In genomic region chr13:24680921-24681585, GRCh38 we compare ENCODE assay signal across 12 cellular contexts. TPM values are rescaled to one million over a fixed set of nuclear protein-coding genes. Genes with fewer than 3 reads are reported as not detected.
DNase-seq lines count a peak whose midpoint lies in the region; ATAC-seq and TF ChIP-seq lines count a peak whose summit lies in the region.
"Had no signal": no experiment of that assay in that cellular context is flagged by ENCODE, and none has a peak within 500 bp of the region (broad histone marks: within the 10 kb centered on the region; RNA-seq: fewer than 3 reads in every experiment).

No MANE protein-coding gene starts in this region.

- intact Hi-C loops in CD4-positive, alpha-beta T cell (cut with DNase I, micrococcal nuclease) = no loop called here
- intact Hi-C loops in IMR-90 (cut with micrococcal nuclease) = no loop called here
- intact Hi-C loops in CD14-positive monocyte (cut with micrococcal nuclease) = loop anchor here in 1 of 2 donors (10.0 kb wide), 1 partner anchor 294 kb away; no protein-coding TSS in a partner anchor

- no peaks in the 10 kb centered on the region for H3K79me1 ChIP-seq in IMR-90 (ENCODE audit: low read depth in 1 of 2, low read length in 2 of 2)

- no peaks in the 10 kb centered on the region for H4K20me1 ChIP-seq in IMR-90 (ENCODE audit: insufficient read depth, low read length)

- no peak for ATAC-seq in CD4-positive, alpha-beta T cell (ENCODE audit: poor library complexity)
- no peak for ATAC-seq in IMR-90 (ENCODE audit: low read depth)
- no peak for ATAC-seq in stimulated activated naive B cell treated with anti-CD40 and anti-IgM and Interleukin-4, amounts not matched to agents 10 μg/mL and 1 μg/mL and 100 μg/mL, for 72 hours (replicated peaks)
- ATAC-seq: activated naive CD8-positive, alpha-beta T cell treated with anti-CD3 and anti-CD28 coated beads, Interleukin-2, amount 50 U/mL, for 24 hours had no signal

- CTCF ChIA-PET in CD4-positive, alpha-beta T cell (lab: Charles Lee) = interaction anchor here (2.8 kb wide), 1 partner anchor 13 kb away, joined by 7 read pairs; no protein-coding TSS in a partner anchor
- CTCF ChIA-PET in IMR-90 (lab: Yijun Ruan, JAX) = interaction anchor here (0.5 kb wide), 1 partner anchor 23 kb away, joined by 3 read pairs; no protein-coding TSS in a partner anchor

- no peak overlapping the region for H2BK120ac ChIP-seq in IMR-90 (ENCODE audit: low read depth, low read length)

- H3K9ac ChIP-seq in IMR-90 (ENCODE audit: low read depth, low read length) = no peak overlapping the region
- H3K9ac ChIP-seq in parathyroid adenoma = no peak overlapping the region

- TF ChIP-seq POLR2A in IMR-90 (IDR thresholded peaks at IDR 0.05; ENCODE audit: low read depth, low read length) = no peak

- peaks cover 40% of the 10 kb centered on the region for H3K27me3 Mint-ChIP-seq in CD4-positive, alpha-beta T cell
- peaks cover 43 to 74% of the 10 kb centered on the region in 2 donors for H3K27me3 Mint-ChIP-seq in stimulated activated naive B cell treated with anti-CD40 and anti-IgM and Interleukin-4, amounts not matched to agents 10 μg/mL and 1 μg/mL and 100 μg/mL, for 72 hours
- H3K27me3 Mint-ChIP-seq in CD14-positive monocyte (ENCODE audit: low read depth in 3 of 3) = peaks cover 38 to 60% (median 42%) of the 10 kb centered on the region in 3 donors

- H3K27ac Mint-ChIP-seq in CD4-positive, alpha-beta T cell = no peak overlapping the region
- H3K27ac Mint-ChIP-seq in stimulated activated naive B cell treated with anti-CD40 and anti-IgM and Interleukin-4, amounts not matched to agents 10 μg/mL and 1 μg/mL and 100 μg/mL, for 72 hours = no peak overlapping the region
- H3K27ac Mint-ChIP-seq in CD14-positive monocyte = no peak overlapping the region
- H3K27ac Mint-ChIP-seq: activated naive CD8-positive, alpha-beta T cell treated with anti-CD3 and anti-CD28 coated beads, Interleukin-2, amount 50 U/mL, for 24 hours had no signal

- H2AK9ac ChIP-seq in IMR-90 (replicated peaks; ENCODE audit: low read depth, low read length, poor library complexity) = no peak overlapping the region

- no peak overlapping the region for H2BK15ac ChIP-seq in IMR-90 (ENCODE audit: low read depth, low read length)

- no peak overlapping the region for H4K91ac ChIP-seq in IMR-90 (ENCODE audit: insufficient read depth, low read depth, low read length)

- H3K4me3 ChIP-seq in IMR-90 (ENCODE audit: insufficient read depth, low read depth, low read length) (no peak overlapping the region), esophagus (ENCODE audit: low read depth in 1 of 2, low read length in 2 of 2) (peak overlapping the region; percentile 36 to 59), parathyroid adenoma (ENCODE audit: low read depth, low read length) (peak overlapping the region; percentile 53)

- no peak overlapping the region for H2BK5ac ChIP-seq in IMR-90 (ENCODE audit: low read depth, low read length, poor library complexity, severe bottlenecking)

- TF ChIP-seq RAD21 in IMR-90 (IDR thresholded peaks at IDR 0.05; ENCODE audit: low read length) = no peak

- in situ Hi-C loops in IMR-90 (cut with MboI; ENCODE audit: low sequenced_read_pairs) = no loop called here

- H3K36me3 Mint-ChIP-seq in CD4-positive, alpha-beta T cell (ENCODE audit: low read depth) = no peaks in the 10 kb centered on the region
- no peaks in the 10 kb centered on the region for H3K36me3 Mint-ChIP-seq in stimulated activated naive B cell treated with anti-CD40 and anti-IgM and Interleukin-4, amounts not matched to agents 10 μg/mL and 1 μg/mL and 100 μg/mL, for 72 hours
- H3K36me3 Mint-ChIP-seq in CD14-positive monocyte = no peaks in the 10 kb centered on the region

- no peaks in the 10 kb centered on the region; the same call in 1 of the 2 replicates for H3K9me1 ChIP-seq in IMR-90 (ENCODE audit: insufficient read depth, low read length)

- no peak overlapping the region for H4K8ac ChIP-seq in IMR-90 (ENCODE audit: low read depth in 2 of 2, low read length in 2 of 2)

- POLR2A ChIA-PET in CD4-positive, alpha-beta T cell (lab: Charles Lee) = interaction anchor here (0.6 to 0.9 kb wide), 2 partner anchors 28 to 76 kb away, joined by 3 read pairs; no protein-coding TSS in a partner anchor
- POLR2A ChIA-PET in IMR-90 (lab: Charles Lee; ENCODE audit: unreplicated experiment) = no interaction called here

- no peaks in the 10 kb centered on the region for H3K79me2 ChIP-seq in parathyroid adenoma

- H2AFZ ChIP-seq in IMR-90 (replicated peaks; ENCODE audit: low read length, poor library complexity) = peak overlapping the region; percentile 51
- peak overlapping the region; percentile 76 for H2AFZ ChIP-seq in parathyroid adenoma

- peak overlapping the region; percentile 65 for H3K4me3 Mint-ChIP-seq in CD4-positive, alpha-beta T cell
- H3K4me3 Mint-ChIP-seq in stimulated activated naive B cell treated with anti-CD40 and anti-IgM and Interleukin-4, amounts not matched to agents 10 μg/mL and 1 μg/mL and 100 μg/mL, for 72 hours = no peak overlapping the region
- H3K4me3 Mint-ChIP-seq in CD14-positive monocyte = peak overlapping the region in 1 of 2 donors; percentile 70
- H3K4me3 Mint-ChIP-seq: activated naive CD8-positive, alpha-beta T cell treated with anti-CD3 and anti-CD28 coated beads, Interleukin-2, amount 50 U/mL, for 24 hours; neural crest cell had no signal

- H3K14ac ChIP-seq in IMR-90 (replicated peaks; ENCODE audit: low read depth, low read length) = no peak overlapping the region

- WGBS in IMR-90 (ENCODE audit: extremely low coverage in 2 of 2, insufficient read length in 1 of 2), 2 experiments = no CpG with 5 or more reads among the region's 28 CpGs
- 46 to 52% methylated on average over 22 to 28 of the region's 28 CpGs for WGBS in esophagus, 2 donors

- no peak overlapping the region for H3K23ac ChIP-seq in IMR-90 (ENCODE audit: low read depth, low read length)

- H3K4me2 ChIP-seq in IMR-90 (ENCODE audit: low read depth, low read length) (no peak overlapping the region), parathyroid adenoma (ENCODE audit: low read length) (peak overlapping the region; percentile 86)

- peaks cover 30% of the 10 kb centered on the region for H3K4me1 Mint-ChIP-seq in CD4-positive, alpha-beta T cell (ENCODE audit: low read depth)
- peaks cover 19 to 21% of the 10 kb centered on the region in 2 donors for H3K4me1 Mint-ChIP-seq in stimulated activated naive B cell treated with anti-CD40 and anti-IgM and Interleukin-4, amounts not matched to agents 10 μg/mL and 1 μg/mL and 100 μg/mL, for 72 hours
- peaks cover 7% of the 10 kb centered on the region for H3K4me1 Mint-ChIP-seq in CD14-positive monocyte

- H4K5ac ChIP-seq in IMR-90 (ENCODE audit: low read depth, low read length) = no peak overlapping the region

- no peaks in the 10 kb centered on the region for H3K4me1 ChIP-seq in IMR-90 (ENCODE audit: control insufficient read depth, insufficient read depth, low read length)
- H3K4me1 ChIP-seq in esophagus (ENCODE audit: control insufficient read depth in 2 of 2, insufficient read depth in 2 of 2, low read length in 1 of 2) = peaks cover 5 to 9% of the 10 kb centered on the region in 2 donors
- H3K4me1 ChIP-seq in parathyroid adenoma = peaks cover 7% of the 10 kb centered on the region

- dilution Hi-C loops in IMR-90 (cut with HindIII; ENCODE audit: low sequenced_read_pairs, unreplicated experiment) = no loop called here

- no peak overlapping the region for H2BK20ac ChIP-seq in IMR-90 (ENCODE audit: low read depth, low read length)

- H3K9me3 ChIP-seq in CD4-positive, alpha-beta T cell (ENCODE audit: control insufficient read depth, low read length) = no peaks in the 10 kb centered on the region
- H3K9me3 ChIP-seq in IMR-90 (ENCODE audit: control insufficient read depth, insufficient read depth, low read length) (no peaks in the 10 kb centered on the region), esophagus (ENCODE audit: control insufficient read depth in 2 of 2, insufficient read depth in 1 of 2, low read depth in 1 of 2, low read length in 1 of 2) (peaks cover 0 to 2% of the 10 kb centered on the region in 2 donors), parathyroid adenoma (ENCODE audit: control insufficient read depth, low read length) (no peaks in the 10 kb centered on the region)

- BruUV-seq in IMR-90 (replicated peaks; lab: Mats Ljungman, UMichigan) = no TSS peak

- H3K9me3 Mint-ChIP-seq in CD4-positive, alpha-beta T cell = no peaks in the 10 kb centered on the region
- no peaks in the 10 kb centered on the region for H3K9me3 Mint-ChIP-seq in stimulated activated naive B cell treated with anti-CD40 and anti-IgM and Interleukin-4, amounts not matched to agents 10 μg/mL and 1 μg/mL and 100 μg/mL, for 72 hours
- H3K9me3 Mint-ChIP-seq in CD14-positive monocyte = peaks cover 0 to 7% (median 0%) of the 10 kb centered on the region in 7 donors
- H3K9me3 Mint-ChIP-seq: activated naive CD8-positive, alpha-beta T cell treated with anti-CD3 and anti-CD28 coated beads, Interleukin-2, amount 50 U/mL, for 24 hours; neural crest cell; stimulated activated naive CD8-positive, alpha-beta T cell treated with anti-CD3 and anti-CD28 coated beads, Interleukin-15, amount 100 ng/mL, for 72 hours had no signal

- H3K18ac ChIP-seq in IMR-90 (ENCODE audit: low read depth, low read length) = no peak overlapping the region

- DNase-seq in CD4-positive, alpha-beta T cell = no peak
- no peak for DNase-seq in IMR-90
- no peak for DNase-seq in NCI-H2171 (lab: John Stamatoyannopoulos, UW)
- DNase-seq in GM10266 (ENCODE audit: extremely low spot score) = no peak
- DNase-seq in stimulated activated naive B cell treated with anti-CD40 and anti-IgM and Interleukin-4, amounts not matched to agents 10 μg/mL and 1 μg/mL and 100 μg/mL, for 72 hours = no peak
- no peak for DNase-seq in CD14-positive monocyte (ENCODE audit: low spot score)

- no peak overlapping the region for H3K27ac ChIP-seq in CD4-positive, alpha-beta T cell (ENCODE audit: low read depth, low read length)
- H3K27ac ChIP-seq in IMR-90 (ENCODE audit: insufficient read depth, low read length) = no peak overlapping the region
- H3K27ac ChIP-seq in esophagus (ENCODE audit: low read depth in 2 of 2, low read length in 1 of 2) = no peak overlapping the region
- no peak overlapping the region for H3K27ac ChIP-seq in parathyroid adenoma

- H3K36me3 ChIP-seq in IMR-90 (ENCODE audit: control insufficient read depth, insufficient read depth, low read length) (no peaks in the 10 kb centered on the region), esophagus (ENCODE audit: control insufficient read depth in 2 of 2, insufficient read depth in 2 of 2, low read length in 1 of 2) (no peaks in the 10 kb centered on the region), parathyroid adenoma (ENCODE audit: control insufficient read depth, insufficient read depth, low read length) (no peaks in the 10 kb centered on the region)

- no peak for TF ChIP-seq CTCF in CD4-positive, alpha-beta T cell (IDR thresholded peaks at IDR 0.05)
- TF ChIP-seq CTCF in IMR-90 (conservative IDR thresholded peaks at IDR 0.05; ENCODE audit: low read depth, low read length) (no peak), parathyroid adenoma (IDR thresholded peaks at IDR 0.05) (no peak), GM10266 (IDR thresholded peaks at IDR 0.05; ENCODE audit: control insufficient read depth, insufficient read depth, low read depth, missing control alignments) (no peak), CD14-positive monocyte (IDR thresholded peaks at IDR 0.05) (no peak)

- H3K4ac ChIP-seq in IMR-90 (ENCODE audit: low read depth, low read length) = no peak overlapping the region

- no peak overlapping the region for H2AK5ac ChIP-seq in IMR-90 (ENCODE audit: low read depth, low read length)

- peaks cover 27% of the 10 kb centered on the region for H3K27me3 ChIP-seq in CD4-positive, alpha-beta T cell (ENCODE audit: control insufficient read depth, insufficient read depth, low read length)
- H3K27me3 ChIP-seq in IMR-90 (ENCODE audit: control insufficient read depth, insufficient read depth, low read length) = peaks cover 56% of the 10 kb centered on the region
- H3K27me3 ChIP-seq in esophagus (ENCODE audit: control insufficient read depth in 1 of 2, insufficient read depth in 2 of 2, low read length in 2 of 2) = peaks cover 4% of the 10 kb centered on the region in 2 donors
- no peaks in the 10 kb centered on the region for H3K27me3 ChIP-seq in parathyroid adenoma (ENCODE audit: control insufficient read depth, insufficient read depth, low read length)

- H3K56ac ChIP-seq in IMR-90 (ENCODE audit: extremely low read depth, insufficient read depth, low read length) = no peak overlapping the region

RNA-seq across cellular contexts. Expression of gene ATP12A, which starts 0.8 kb away (rescaled TPM):
- under 1 TPM; 0.05 to 0.06 TPM for total RNA-seq in CD4-positive, alpha-beta T cell
- total RNA-seq in IMR-90 (2012; rRNA removed) = not detected in 2 replicates
- polyA plus RNA-seq in IMR-90 (2012; rRNA removed) (not detected in 2 replicates), esophagus (1 to 10 TPM in 1 of 2 donors, under 1 TPM in 1; 0.81 to 1.8 TPM), CD14-positive monocyte (not detected)
- polyA plus RNA-seq in IMR-90 (2012; cell fraction: cytosol; rRNA removed) = not detected in 2 replicates
- polyA plus RNA-seq in IMR-90 (2012; cell fraction: nucleus; rRNA removed; ENCODE audit: low replicate concordance) = not detected in 2 replicates
- total RNA-seq: M059J had no signal
